ENCODE assay signal across 19 cellular contexts in genomic region chr2:232319117-232320037, GRCh38. TPM values are rescaled to one million over a fixed set of nuclear protein-coding genes. Genes with fewer than 3 reads are reported as not detected.
DNase-seq lines count a peak whose midpoint lies in the region; ATAC-seq, FAIRE-seq and TF ChIP-seq lines count a peak whose summit lies in the region.
"Had no signal": no experiment of that assay in that cellular context is flagged by ENCODE, and none has a peak within 500 bp of the region (broad histone marks: within the 10 kb centered on the region; RNA-seq: fewer than 3 reads in every experiment).

No MANE protein-coding gene starts in this region.

- TF ChIP-seq RAD21 in H1 (IDR thresholded peaks at IDR 0.05 in 1 of 2, conservative IDR thresholded peaks at IDR 0.05 in 1 of 2; ENCODE audit: low read depth in 2 of 2, low read length in 2 of 2): no peak

- no peak overlapping the region for H3K56ac ChIP-seq in H1 (replicated peaks; ENCODE audit: insufficient read length, low read depth, low read length)

- 96% methylated on average over 8 of the region's 8 CpGs; no CpG with 5 or more reads in 1 of the 2 experiments for WGBS in H1 (ENCODE audit: extremely low coverage in 1 of 2, insufficient coverage in 1 of 2, insufficient read length in 1 of 2, insufficient replicate concordance in 2 of 2, low coverage in 1 of 2, low lambda C conversion rate in 2 of 2, missing lambda C conversion rate in 1 of 2), 2 experiments
- 95 to 96% methylated on average over 8 of the region's 8 CpGs for WGBS in GM23248 (ENCODE audit: low coverage in 1 of 2, low lambda C conversion rate in 2 of 2, missing lambda C conversion rate in 2 of 2), 2 experiments

- TF ChIP-seq CTCF in 22Rv1 (IDR thresholded peaks at IDR 0.05) (no peak), VCaP (conservative IDR thresholded peaks at IDR 0.05) (no peak), H1 (IDR thresholded peaks at IDR 0.05; ENCODE audit: control extremely low read depth in 1 of 3, insufficient read depth in 1 of 3, low read depth in 1 of 3, low read length in 3 of 3) (no peak)

- H3K27me3 ChIP-seq in CD4-positive, CD25-positive, alpha-beta regulatory T cell (ENCODE audit: control insufficient read depth, insufficient read depth, low read length): no peaks in the 10 kb centered on the region
- no peaks in the 10 kb centered on the region for H3K27me3 ChIP-seq in H1 (replicated peaks in 1 of 4; ENCODE audit: control insufficient read depth in 3 of 4, extremely low read depth in 1 of 4, insufficient read depth in 3 of 4, low read length in 3 of 4)
- H3K27me3 ChIP-seq in GM23248 (replicated peaks; ENCODE audit: insufficient read depth): no peaks in the 10 kb centered on the region

- H3K18ac ChIP-seq in H1 (ENCODE audit: extremely low read depth, low read length): no peak overlapping the region

- H3K79me1 ChIP-seq in H1 (ENCODE audit: low read depth, low read length): 0 out of 2 replicates have a peak, but pooled peaks cover 2% of the 10 kb centered on the region

- H2BK120ac ChIP-seq in H1 (replicated peaks; ENCODE audit: low read depth, low read length): no peak overlapping the region

- no peaks in the 10 kb centered on the region for H3K27me3 Mint-ChIP-seq in CD4-positive, CD25-positive, alpha-beta regulatory T cell
- H3K27me3 Mint-ChIP-seq: naive B cell had no signal

- H2BK20ac ChIP-seq in H1 (ENCODE audit: low read length): no peak overlapping the region

- CTCF ChIA-PET in H1 (lab: Charles Lee; ENCODE audit: partially characterized antibody): interaction anchor here (0.7 to 6.1 kb wide), 7 partner anchors 10 to 412 kb away, joined by 3 to 46 read pairs (median 4); no protein-coding TSS in a partner anchor

- H3K23me2 ChIP-seq in H1 (ENCODE audit: low read depth, low read length): no peaks in the 10 kb centered on the region

- peaks cover 0 to 2% (median 0%) of the 10 kb centered on the region in 7 donors for H3K9me3 Mint-ChIP-seq in CD4-positive, CD25-positive, alpha-beta regulatory T cell

- in situ Hi-C loops in GM23248 (cut with MboI): no loop called here

- no peak overlapping the region for H3K4ac ChIP-seq in H1 (replicated peaks; ENCODE audit: insufficient read length, low read depth, low read length)

- H4K20me1 ChIP-seq in H1 (replicated peaks in 1 of 2; ENCODE audit: control insufficient read depth in 1 of 2, insufficient read depth in 2 of 2, low read length in 2 of 2) (peaks cover 0 to 2% of the 10 kb centered on the region in 2 experiments), GM23248 (ENCODE audit: insufficient read depth) (no peaks in the 10 kb centered on the region)

- H3K9me3 ChIP-seq in CD4-positive, CD25-positive, alpha-beta regulatory T cell (ENCODE audit: control insufficient read depth in 2 of 2, low read length in 2 of 2): no peaks in the 10 kb centered on the region
- H3K9me3 ChIP-seq in H1 (ENCODE audit: insufficient read depth in 2 of 2, low read depth in 1 of 2, low read length in 1 of 2): no peaks in the 10 kb centered on the region
- H3K9me3 ChIP-seq in GM23248 (ENCODE audit: low read depth): no peaks in the 10 kb centered on the region
- H3K9me3 ChIP-seq: lower lobe of right lung had no signal

- no peaks in the 10 kb centered on the region for H3K36me3 ChIP-seq in CD4-positive, CD25-positive, alpha-beta regulatory T cell (ENCODE audit: control insufficient read depth, insufficient read depth, low read length)
- H3K36me3 ChIP-seq in H1 (ENCODE audit: control insufficient read depth in 2 of 4, insufficient read depth in 4 of 4, low read length in 3 of 4): no peaks in the 10 kb centered on the region
- H3K36me3 ChIP-seq in GM23248 (ENCODE audit: low read depth): no peaks in the 10 kb centered on the region
- H3K36me3 ChIP-seq: lower lobe of right lung had no signal

- H3K4me1 ChIP-seq in CD4-positive, CD25-positive, alpha-beta regulatory T cell (ENCODE audit: control insufficient read depth, insufficient read depth, low read length, poor library complexity, severe bottlenecking): peaks cover 90% of the 10 kb centered on the region
- H3K4me1 ChIP-seq in H1 (replicated peaks in 1 of 4; ENCODE audit: control insufficient read depth in 3 of 4, insufficient read depth in 4 of 4, low read length in 3 of 4) (peaks cover 0 to 2% (median 0%) of the 10 kb centered on the region in 4 experiments; a peak in 2 of 7 replicates), GM23248 (ENCODE audit: insufficient read depth) (peaks cover 10% of the 10 kb centered on the region; the same call in 1 of the 2 replicates)

- no peak for TF ChIP-seq POLR2A in H1 (IDR thresholded peaks at IDR 0.05; ENCODE audit: control extremely low read depth in 1 of 2, low read depth in 2 of 2, low read length in 2 of 2)

- H3K27ac ChIP-seq in 22Rv1: peak overlapping the region; percentile 78
- H3K27ac ChIP-seq in CD4-positive, CD25-positive, alpha-beta regulatory T cell (ENCODE audit: insufficient read depth, low read length, poor library complexity, severe bottlenecking): peak overlapping the region; percentile 85
- peak overlapping the region; percentile 91 for H3K27ac ChIP-seq in VCaP
- H3K27ac ChIP-seq in H1 (ENCODE audit: low read depth, low read length): no peak overlapping the region
- H3K27ac ChIP-seq in GM23248: no peak overlapping the region
- H3K27ac ChIP-seq: epithelial cell of prostate, lower lobe of right lung had no signal

- H3K9ac ChIP-seq in H1 (replicated peaks in 1 of 4; ENCODE audit: extremely low read depth in 1 of 4, low read depth in 3 of 4, low read length in 3 of 4) (no peak overlapping the region), GM23248 (no peak overlapping the region)

- H4K5ac ChIP-seq in H1 (ENCODE audit: insufficient read length, low read depth, low read length): no peak overlapping the region

- H2BK12ac ChIP-seq in H1 (ENCODE audit: low read depth, low read length): no peak overlapping the region

- H4K91ac ChIP-seq in H1 (replicated peaks; ENCODE audit: insufficient read length, low read length): no peak overlapping the region

- H3F3A ChIP-seq in GM23248 (ENCODE audit: insufficient read depth): peaks cover 12% of the 10 kb centered on the region; the same call in 1 of the 2 replicates

- H3K4me2 ChIP-seq in H1 (ENCODE audit: insufficient read depth in 1 of 2, low read depth in 2 of 2, low read length in 2 of 2) (no peak overlapping the region), GM23248 (ENCODE audit: unreplicated experiment) (no peak overlapping the region)

- H2BK15ac ChIP-seq in H1 (ENCODE audit: low read length): no peak overlapping the region

- POLR2A ChIA-PET in H1 (lab: Charles Lee; ENCODE audit: partially characterized antibody): no interaction called here

- H3K14ac ChIP-seq in H1 (ENCODE audit: insufficient read length): no peak overlapping the region

- no peak for ATAC-seq in CD4-positive, CD25-positive, alpha-beta regulatory T cell (ENCODE audit: low read depth in 2 of 2)
- ATAC-seq in HG03342 (IDR thresholded peaks at IDR 0.05; ENCODE audit: unreplicated experiment) (no peak), GM21367 (IDR thresholded peaks at IDR 0.05; ENCODE audit: unreplicated experiment) (no peak)
- ATAC-seq: lower lobe of right lung had no signal

- no peaks in the 10 kb centered on the region for H3K9me2 ChIP-seq in GM23248 (ENCODE audit: insufficient read depth)

- H3K4me3 ChIP-seq in CD4-positive, CD25-positive, alpha-beta regulatory T cell (ENCODE audit: low read depth, low read length): peak overlapping the region; percentile 73
- no peak overlapping the region for H3K4me3 ChIP-seq in H1 (ENCODE audit: extremely low read depth in 1 of 4, insufficient read depth in 2 of 4, low read depth in 3 of 4, low read length in 4 of 4)
- no peak overlapping the region for H3K4me3 ChIP-seq in GM23248
- H3K4me3 ChIP-seq: lower lobe of right lung had no signal

- H3K23ac ChIP-seq in H1 (ENCODE audit: insufficient read length): no peak overlapping the region

- peak overlapping the region; percentile 36; the same call in 1 of the 2 replicates for H4K8ac ChIP-seq in H1 (ENCODE audit: extremely low read depth, insufficient read depth, low read length)

- FAIRE-seq in H1 (lab: Jason Lieb, UNC): no peak
- no peak for FAIRE-seq in GM19239 (lab: Jason Lieb, UNC)

- H2AFZ ChIP-seq in H1 (ENCODE audit: low read length): no peak overlapping the region
- H2AFZ ChIP-seq in GM23248: no peak overlapping the region

- peak overlapping the region; percentile 80 to 86 (median 84) for H3K4me3 Mint-ChIP-seq in CD4-positive, CD25-positive, alpha-beta regulatory T cell
- H3K4me3 Mint-ChIP-seq: naive B cell had no signal

- peak overlapping the region; percentile 96 to 98 (median 97) for H3K27ac Mint-ChIP-seq in CD4-positive, CD25-positive, alpha-beta regulatory T cell

- no peak overlapping the region for H2BK5ac ChIP-seq in H1 (ENCODE audit: low read depth, low read length)

- no peak for DNase-seq in CD4-positive, CD25-positive, alpha-beta regulatory T cell
- DNase-seq in H1 (ENCODE audit: low read depth in 1 of 2, low spot score in 2 of 2): no peak
- no peak for DNase-seq in GM19239 (ENCODE audit: insufficient read length, low spot score)
- DNase-seq in GM23248: no peak
- DNase-seq: AML-193, amniotic stem cell, DMS79, lower lobe of right lung, naive B cell, NCI-H1930, SIG-M5 had no signal

- no peaks in the 10 kb centered on the region for H3K79me2 ChIP-seq in H1 (ENCODE audit: control insufficient read depth in 1 of 2, insufficient read depth in 2 of 2, low read length in 2 of 2)
- H3K79me2 ChIP-seq in GM23248 (ENCODE audit: insufficient read depth): no peaks in the 10 kb centered on the region

- H2AK5ac ChIP-seq in H1 (ENCODE audit: low read depth, low read length): no peak overlapping the region

- TF ChIP-seq EP300 in H1 (IDR thresholded peaks at IDR 0.05; ENCODE audit: borderline replicate concordance in 1 of 2, low read depth in 2 of 2, low read length in 2 of 2): no peak

- peaks cover 13 to 91% (median 54%) of the 10 kb centered on the region in 4 donors for H3K4me1 Mint-ChIP-seq in CD4-positive, CD25-positive, alpha-beta regulatory T cell

- no peaks in the 10 kb centered on the region for H3K36me3 Mint-ChIP-seq in CD4-positive, CD25-positive, alpha-beta regulatory T cell
- H3K36me3 Mint-ChIP-seq: naive B cell had no signal

TF ChIP-seq in H1, 55 proteins besides CTCF, POLR2A, EP300 and RAD21 (continues in another document):
- no peak for TF ChIP-seq SAP30 (IDR thresholded peaks at IDR 0.05; ENCODE audit: insufficient read depth, insufficient replicate concordance, low read length)

RNA-seq across cellular contexts. Expression of gene ALPP, which starts 59.2 kb away (rescaled TPM):
- total RNA-seq in CD4-positive, CD25-positive, alpha-beta regulatory T cell: not detected
- not detected for polyA plus RNA-seq in CD4-positive, CD25-positive, alpha-beta regulatory T cell
- total RNA-seq in H1 (2021; fragmentation: NEBNext Ultra II Directional; extraction: Animal tissue kit (Norgen Biotek cat#: 25700)): 0.15 TPM in 1 of 2 replicates, not detected in the other
- 0.15 and 0.20 TPM in 2 replicates for polyA plus RNA-seq in H1 (2011; rRNA removed)
- 0.06 TPM for polyA plus RNA-seq in H1 (2011; cell fraction: cytosol; rRNA removed)
- 0.19 TPM for polyA plus RNA-seq in H1 (2011; cell fraction: nucleus; rRNA removed)
- polyA plus RNA-seq in H1 (2012, experiment 1 of 2): 0.28 to 0.85 TPM (median 0.65 TPM) in 4 replicates
- 0.07 TPM for polyA plus RNA-seq in H1 (2012, experiment 2 of 2)
- 0.12 TPM for polyA plus RNA-seq in H1 (2013, experiment 1 of 2)
- 0.06 TPM for polyA plus RNA-seq in H1 (2013, experiment 2 of 2)
- polyA minus RNA-seq in H1 (2011; rRNA and poly(A)+ RNA removed): 0.06 and 0.07 TPM in 2 replicates
- polyA minus RNA-seq in H1 (2011; cell fraction: cytosol; rRNA and poly(A)+ RNA removed): not detected
- not detected for polyA minus RNA-seq in H1 (2011; cell fraction: nucleus; rRNA and poly(A)+ RNA removed)
- total RNA-seq in GM23248 (2014; rRNA removed; shearing (Covaris generic)): not detected in 2 replicates
- not detected in 2 replicates for polyA plus RNA-seq in GM23248 (2016; fragmentation: Nextera tagmentation; extraction: Ambion mirVana)
- total RNA-seq: NCI-H460, renal cortical epithelial cell, temporal lobe had no signal

Comparison
In these comparisons a context has a peak if more than half of its experiments do, and no peak if none do; other contexts are left out.
1. H3K27ac ChIP-seq: peak in 22Rv1 (single experiment), CD4-positive, CD25-positive, alpha-beta regulatory T cell (single experiment) and VCaP (single experiment); none in H1 (single experiment) and GM23248 (single experiment).